Comparison of ENCODE assay signal across 22 cellular contexts in genomic region chr6:67956352-67956751, GRCh38.
"Had no signal": no experiment of that assay in that cellular context is flagged by ENCODE, and none has a peak within 500 bp of the region (broad histone marks: within the 10 kb centered on the region; RNA-seq: fewer than 3 reads in every experiment).

No MANE protein-coding gene starts in this region.

- H3K4me1 ChIP-seq: gastrocnemius medialis, neural progenitor cell, parathyroid adenoma, right lobe of liver, stomach, testis, tibial artery had no signal

- H2AFZ ChIP-seq: neural progenitor cell, parathyroid adenoma had no signal

- H3K9ac ChIP-seq: neural progenitor cell, parathyroid adenoma had no signal

- DNase-seq: dorsolateral prefrontal cortex; effector CD4-positive, alpha-beta T cell; gastrocnemius medialis; head of caudate nucleus; mesenchymal stem cell; midbrain; naive thymus-derived CD4-positive, alpha-beta T cell; right lobe of liver; small intestine; stimulated activated CD4-positive, alpha-beta T cell treated with anti-CD3 and anti-CD28 coated beads, Interleukin-15, amount 100 ng/mL, for 24 hours; stimulated activated CD4-positive, alpha-beta T cell treated with anti-CD3 and anti-CD28 coated beads, Interleukin-2, amount 100 ng/mL, for 48 hours; stimulated activated CD8-positive, alpha-beta memory T cell treated with anti-CD3 and anti-CD28 coated beads, Interleukin-4, amount 100 ng/mL, for 48 hours; stimulated activated naive CD4-positive, alpha-beta T cell treated with Interleukin-2 at 50 U/mL for 16 hours; stomach; testis; tibial artery had no signal

- ATAC-seq: gastrocnemius medialis; left lobe of liver; naive thymus-derived CD4-positive, alpha-beta T cell; right lobe of liver had no signal

- H3K79me2 ChIP-seq: parathyroid adenoma had no signal

- H3K9me3 ChIP-seq: gastrocnemius medialis, right lobe of liver, testis had no signal

- H3K36me3 ChIP-seq: gastrocnemius medialis, neural progenitor cell, right lobe of liver, stomach, tibial artery had no signal

- H3K4me3 ChIP-seq: dorsolateral prefrontal cortex, gastrocnemius medialis, lung, neural progenitor cell, right lobe of liver, stomach, testis, tibial artery had no signal

- H3K4me2 ChIP-seq: neural progenitor cell had no signal

- H3K27ac ChIP-seq: dorsolateral prefrontal cortex, gastrocnemius medialis, neural progenitor cell, parathyroid adenoma, right lobe of liver, stomach, testis, tibial artery had no signal

- H3K27me3 ChIP-seq: dorsolateral prefrontal cortex, gastrocnemius medialis, neural progenitor cell, right lobe of liver, stomach, testis, tibial artery had no signal

- FAIRE-seq: colon, keratinocyte, small intestine had no signal
